25 cellular contexts compared by ENCODE assay signal in the genomic region with DNA sequence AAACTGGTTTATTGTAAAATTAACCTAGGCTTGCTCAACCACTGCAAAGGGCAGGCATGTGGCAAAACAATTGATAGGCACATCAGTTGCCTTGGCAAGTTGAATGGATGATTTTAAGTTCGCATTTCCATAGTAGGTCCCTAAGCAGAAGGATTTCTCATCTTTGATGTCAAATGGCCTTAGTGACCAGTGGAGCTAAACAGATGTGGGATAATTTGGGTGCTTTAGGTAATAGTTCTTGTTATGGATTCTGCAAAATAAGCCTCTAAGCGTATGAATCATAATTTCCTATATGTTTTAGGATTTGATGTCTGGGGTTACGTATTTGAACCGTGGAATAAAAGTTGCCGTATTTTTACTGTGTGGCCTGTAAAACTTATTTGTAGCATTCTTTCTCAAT.
DNase-seq lines count a peak whose midpoint lies in the region; ATAC-seq, FAIRE-seq and TF ChIP-seq lines count a peak whose summit lies in the region.
"Had no signal": no experiment of that assay in that cellular context is flagged by ENCODE, and none has a peak within 500 bp of the region (broad histone marks: within the 10 kb centered on the region; RNA-seq: fewer than 3 reads in every experiment).

No MANE protein-coding gene starts in this region.

- H3K9me3 ChIP-seq in liver (ENCODE audit: control insufficient read depth in 4 of 4, low read length in 3 of 4) (no peaks in the 10 kb centered on the region), HepG2 (ENCODE audit: low read length) (no peaks in the 10 kb centered on the region), endothelial cell of umbilical vein (replicated peaks; ENCODE audit: control insufficient read depth, insufficient read depth, low read length) (no peaks in the 10 kb centered on the region), osteoblast (ENCODE audit: low read depth, low read length) (no peaks in the 10 kb centered on the region), vagina (no peaks in the 10 kb centered on the region)
- H3K9me3 ChIP-seq: body of pancreas, SJSA1 had no signal

- H3K56ac ChIP-seq in mesendoderm (ENCODE audit: low read length), result no peak overlapping the region

- no peak overlapping the region for H4K5ac ChIP-seq in mesendoderm (ENCODE audit: low read length)

- H2AFZ ChIP-seq in HepG2 (ENCODE audit: low read length) (no peak overlapping the region), endothelial cell of umbilical vein (ENCODE audit: low read depth, low read length) (no peak overlapping the region), osteoblast (ENCODE audit: low read length) (no peak overlapping the region)

- no peak overlapping the region for H2BK15ac ChIP-seq in mesendoderm (replicated peaks; ENCODE audit: low read depth)

- H3K4ac ChIP-seq in mesendoderm (ENCODE audit: low read depth, low read length), result no peak overlapping the region

- no peak for TF ChIP-seq EP300 in HepG2 (IDR thresholded peaks at IDR 0.05; ENCODE audit: low read depth in 2 of 2, low read length in 2 of 2)
- TF ChIP-seq EP300 in HepG2 (CRISPR knock-in tag; IDR thresholded peaks at IDR 0.05; ENCODE audit: borderline replicate concordance), result no peak

- WGBS in liver, result 91% methylated on average over 5 of the region's 5 CpGs
- 95% methylated on average over 5 of the region's 5 CpGs for WGBS in HepG2 (ENCODE audit: low lambda C conversion rate)
- no CpG with 5 or more reads among the region's 5 CpGs for WGBS in mesendoderm (ENCODE audit: extremely low coverage, insufficient coverage, low lambda C conversion rate)

- TF ChIP-seq RAD21 in liver (IDR thresholded peaks at IDR 0.05), result no peak
- TF ChIP-seq RAD21 in HepG2 (CRISPR knock-in tag; IDR thresholded peaks at IDR 0.05), result no peak

- POLR2A ChIA-PET in HepG2 (lab: Yijun Ruan, JAX) (interaction anchor here (2.9 kb wide), 1 partner anchor 10 kb away, joined by 7 read pairs; no protein-coding TSS in a partner anchor), endothelial cell of umbilical vein (lab: Charles Lee) (interaction anchor here (0.7 to 3.6 kb wide), 3 partner anchors 9 to 185 kb away, joined by 3 to 45 read pairs (median 5); no protein-coding TSS in a partner anchor)

- no peak for DNase-seq in HepG2 (ENCODE audit: low spot score)
- DNase-seq in endothelial cell of umbilical vein (ENCODE audit: low read depth, low spot score), result peak; percentile 84
- no peak for DNase-seq in osteoblast (ENCODE audit: insufficient read length, low spot score, missing footprints)
- DNase-seq in vagina (ENCODE audit: extremely low spot score in 2 of 2), result no peak
- no peak for DNase-seq in mesendoderm
- DNase-seq in NCI-H187 (lab: John Stamatoyannopoulos, UW), result no peak
- DNase-seq: activated CD4-positive, alpha-beta T cell treated with anti-CD3 and anti-CD28 coated beads, Interleukin-2, amount 50 U/mL, for 4 hours; activated naive CD4-positive, alpha-beta T cell treated with Interleukin-2 at 50 U/mL for 16 hours; body of pancreas; erythroblast; GF-D8; glutamatergic neuron; H9; immature natural killer cell; NCI-H1417 treated with DMSO at 0.1 percent for 48 hours; NCI-H748 treated with DMSO at 0.1 percent for 48 hours; posterior cingulate gyrus; small intestine; stimulated activated CD4-positive, alpha-beta T cell treated with anti-CD3 and anti-CD28 coated beads, Interleukin-4, amount 100 ng/mL, for 1 hour; substantia nigra; WERI-Rb-1 had no signal

- no peak overlapping the region for H2AK5ac ChIP-seq in mesendoderm (ENCODE audit: low read length)

- H3K4me3 ChIP-seq in liver (ENCODE audit: low read depth in 1 of 3, low read length in 3 of 3), result no peak overlapping the region
- H3K4me3 ChIP-seq in HepG2 (replicated peaks in 1 of 3; ENCODE audit: insufficient read depth in 1 of 3, low read depth in 2 of 3, low read length in 3 of 3), result no peak overlapping the region
- peak overlapping the region in 1 of 3 experiments; percentile 23 for H3K4me3 ChIP-seq in endothelial cell of umbilical vein (replicated peaks in 1 of 3; ENCODE audit: insufficient read depth in 1 of 3, low read depth in 1 of 3, low read length in 3 of 3)
- no peak overlapping the region for H3K4me3 ChIP-seq in osteoblast (ENCODE audit: insufficient read depth, low read length)
- H3K4me3 ChIP-seq in vagina, result no peak overlapping the region
- no peak overlapping the region for H3K4me3 ChIP-seq in mesendoderm (ENCODE audit: low read length)
- H3K4me3 ChIP-seq: body of pancreas, GM12878, SJSA1 had no signal

- H3K79me2 ChIP-seq in HepG2 (ENCODE audit: insufficient read depth, low read length) (peaks cover 6% of the 10 kb centered on the region), endothelial cell of umbilical vein (ENCODE audit: control insufficient read depth, insufficient read depth, low read length) (peaks cover 68% of the 10 kb centered on the region), osteoblast (ENCODE audit: insufficient read depth, low read length) (peaks cover 43% of the 10 kb centered on the region), mesendoderm (ENCODE audit: control insufficient read depth, insufficient read depth, low read length) (no peaks in the 10 kb centered on the region)

- CTCF ChIA-PET in HepG2 (lab: Yijun Ruan, JAX; ENCODE audit: low intra/inter-chr PET ratio, low total read pairs) (no interaction called here), endothelial cell of umbilical vein (lab: Charles Lee) (interaction anchor here (0.8 to 2.2 kb wide), 10 partner anchors 9 to 199 kb away, joined by 3 to 17 read pairs (median 4); no protein-coding TSS in a partner anchor)

- intact Hi-C loops in HepG2 (cut with micrococcal nuclease; ENCODE audit: unreplicated experiment), result no loop called here
- intact Hi-C loops in endothelial cell of umbilical vein (cut with micrococcal nuclease), result no loop called here
- intact Hi-C loops in vagina (cut with DNase I), result no loop called here

- BruUV-seq in HepG2 (replicated peaks; lab: Mats Ljungman, UMichigan) (no TSS peak), endothelial cell of umbilical vein (replicated peaks; lab: Mats Ljungman, UMichigan) (no TSS peak)

- no peak overlapping the region for H3K23ac ChIP-seq in mesendoderm (ENCODE audit: low read length)

- FAIRE-seq in HepG2 (lab: Jason Lieb, UNC) (no peak), endothelial cell of umbilical vein (lab: Jason Lieb, UNC) (no peak)
- FAIRE-seq: GM12878, small intestine had no signal

- H3K4me2 ChIP-seq in HepG2 (ENCODE audit: low read depth, low read length) (no peak overlapping the region), endothelial cell of umbilical vein (ENCODE audit: insufficient read depth, low read length) (peak overlapping the region; percentile 99), osteoblast (ENCODE audit: insufficient read depth, low read length) (peak overlapping the region; percentile 7), mesendoderm (ENCODE audit: low read length) (no peak overlapping the region)

- TF ChIP-seq CTCF in liver (IDR thresholded peaks at IDR 0.05; ENCODE audit: low read depth, low read length, missing input control) (no peak), HepG2 (CRISPR knock-in tag; IDR thresholded peaks at IDR 0.05) (no peak), endothelial cell of umbilical vein (IDR thresholded peaks at IDR 0.05; ENCODE audit: extremely low read depth in 1 of 2, insufficient read depth in 1 of 2, low read depth in 1 of 2, low read length in 2 of 2) (no peak), osteoblast (IDR thresholded peaks at IDR 0.05; ENCODE audit: extremely low read depth, low read depth, low read length) (no peak), vagina (IDR thresholded peaks at IDR 0.05) (no peak)

- ATAC-seq in HepG2 (no peak), GM21717 (IDR thresholded peaks at IDR 0.05; ENCODE audit: unreplicated experiment) (no peak)
- ATAC-seq: GM12878 had no signal

- H3K9me1 ChIP-seq in endothelial cell of umbilical vein (replicated peaks; ENCODE audit: control insufficient read depth, extremely low read depth, insufficient read depth, low read length), result no peaks in the 10 kb centered on the region

- no peak overlapping the region for H2BK120ac ChIP-seq in mesendoderm (ENCODE audit: low read depth, low read length)

- H2BK5ac ChIP-seq in mesendoderm (ENCODE audit: low read length), result no peak overlapping the region

- H3K36me3 ChIP-seq in liver (ENCODE audit: control insufficient read depth in 4 of 4, insufficient read depth in 3 of 4, low read depth in 1 of 4, low read length in 3 of 4), result no peaks in the 10 kb centered on the region
- no peaks in the 10 kb centered on the region for H3K36me3 ChIP-seq in HepG2 (replicated peaks in 1 of 2; ENCODE audit: control insufficient read depth in 1 of 2, insufficient read depth in 2 of 2, low read length in 2 of 2)
- peaks cover 0 to 1% of the 10 kb centered on the region in 2 experiments for H3K36me3 ChIP-seq in endothelial cell of umbilical vein (ENCODE audit: control insufficient read depth in 2 of 2, extremely low read depth in 1 of 2, insufficient read depth in 2 of 2, low read length in 2 of 2)
- H3K36me3 ChIP-seq in osteoblast (ENCODE audit: insufficient read depth, low read length), result no peaks in the 10 kb centered on the region
- H3K36me3 ChIP-seq in vagina, result no peaks in the 10 kb centered on the region
- H3K36me3 ChIP-seq in mesendoderm (ENCODE audit: control insufficient read depth, insufficient read depth, low read length), result no peaks in the 10 kb centered on the region
- H3K36me3 ChIP-seq: SJSA1, WERI-Rb-1 had no signal

- no peak overlapping the region for H4K8ac ChIP-seq in mesendoderm (ENCODE audit: low read depth, low read length)

- peak overlapping the region; percentile 67 to 71 for H3K27ac ChIP-seq in liver (ENCODE audit: low read depth in 1 of 2, low read length in 2 of 2)
- H3K27ac ChIP-seq in HepG2 (ENCODE audit: extremely low read length, insufficient read depth, low read length), result no peak overlapping the region
- peak overlapping the region; percentile 96 for H3K27ac ChIP-seq in endothelial cell of umbilical vein (ENCODE audit: insufficient read depth, low read depth, low read length)
- H3K27ac ChIP-seq in osteoblast (ENCODE audit: low read depth, low read length), result no peak overlapping the region
- H3K27ac ChIP-seq in vagina, result peak overlapping the region; percentile 72
- no peak overlapping the region for H3K27ac ChIP-seq in mesendoderm (ENCODE audit: low read depth, low read length)
- H3K27ac ChIP-seq: SJSA1, WERI-Rb-1 had no signal

- H3K18ac ChIP-seq in mesendoderm (ENCODE audit: low read length), result no peak overlapping the region

- H3K27me3 ChIP-seq in liver (ENCODE audit: control insufficient read depth in 4 of 4, insufficient read depth in 4 of 4, low read length in 3 of 4) (no peaks in the 10 kb centered on the region), HepG2 (ENCODE audit: control insufficient read depth in 1 of 2, insufficient read depth in 2 of 2, low read length in 2 of 2) (no peaks in the 10 kb centered on the region), endothelial cell of umbilical vein (ENCODE audit: control insufficient read depth in 2 of 2, insufficient read depth in 2 of 2, low read length in 2 of 2) (no peaks in the 10 kb centered on the region), osteoblast (ENCODE audit: insufficient read depth, low read length) (no peaks in the 10 kb centered on the region), vagina (no peaks in the 10 kb centered on the region), mesendoderm (ENCODE audit: insufficient read depth, low read length, poor library complexity) (no peaks in the 10 kb centered on the region)
- H3K27me3 ChIP-seq: body of pancreas, SJSA1 had no signal

- dilution Hi-C loops in endothelial cell of umbilical vein (cut with MboI; ENCODE audit: extremely low pct_ligation_motif_present, low sequenced_read_pairs), result no loop called here

- H3K79me1 ChIP-seq in mesendoderm (ENCODE audit: low read length), result no peaks in the 10 kb centered on the region

- in situ Hi-C loops in HepG2 (cut with HindIII; ENCODE audit: extremely low pct_ligation_motif_present, low pct_unique_long_range_greater_than_20kb), result no loop called here

- peaks cover 9 to 50% (median 32%) of the 10 kb centered on the region in 4 donors for H3K4me1 ChIP-seq in liver (ENCODE audit: control insufficient read depth in 4 of 4, insufficient read depth in 4 of 4, low read length in 3 of 4)
- peaks cover 34% of the 10 kb centered on the region for H3K4me1 ChIP-seq in HepG2 (ENCODE audit: insufficient read depth, low read length)
- H3K4me1 ChIP-seq in endothelial cell of umbilical vein (ENCODE audit: control insufficient read depth, extremely low read depth, insufficient read depth, low read length), result peaks cover 80% of the 10 kb centered on the region
- peaks cover 53% of the 10 kb centered on the region for H3K4me1 ChIP-seq in osteoblast (ENCODE audit: insufficient read depth, low read length)
- H3K4me1 ChIP-seq in vagina, result peaks cover 45% of the 10 kb centered on the region
- H3K4me1 ChIP-seq in mesendoderm (ENCODE audit: control insufficient read depth, low read depth, low read length), result no peaks in the 10 kb centered on the region

- H4K20me1 ChIP-seq in HepG2 (ENCODE audit: insufficient read depth, low read length) (no peaks in the 10 kb centered on the region), endothelial cell of umbilical vein (replicated peaks; ENCODE audit: control insufficient read depth, extremely low read depth, insufficient read depth, low read length) (peaks cover 2% of the 10 kb centered on the region), osteoblast (ENCODE audit: insufficient read depth, low read length) (no peaks in the 10 kb centered on the region)

- no peak for TF ChIP-seq POLR2A in HepG2 (IDR thresholded peaks at IDR 0.05; ENCODE audit: insufficient read depth in 1 of 2, low read depth in 2 of 2, low read length in 2 of 2)
- TF ChIP-seq POLR2A in endothelial cell of umbilical vein (IDR thresholded peaks at IDR 0.05; ENCODE audit: low read depth, low read length), result no peak
- no peak for TF ChIP-seq POLR2A in vagina (IDR thresholded peaks at IDR 0.05)

- H3K9ac ChIP-seq in liver (ENCODE audit: low read depth in 1 of 2, low read length in 2 of 2), result no peak overlapping the region
- no peak overlapping the region for H3K9ac ChIP-seq in HepG2 (ENCODE audit: insufficient read depth, low read depth, low read length)
- peak overlapping the region; percentile 99 for H3K9ac ChIP-seq in endothelial cell of umbilical vein (replicated peaks; ENCODE audit: extremely low read depth, insufficient read depth, low read length)
- no peak overlapping the region for H3K9ac ChIP-seq in mesendoderm (ENCODE audit: low read length)

Comparison
In these comparisons a context has a peak if more than half of its experiments do, and no peak if none do; other contexts are left out.
1. H3K27ac ChIP-seq: peak in liver (2 of 2), endothelial cell of umbilical vein (single experiment) and vagina (single experiment); none in HepG2 (single experiment), osteoblast (single experiment) and mesendoderm (single experiment).
2. H3K4me2 ChIP-seq: peak in endothelial cell of umbilical vein (single experiment) and osteoblast (single experiment); none in HepG2 (single experiment) and mesendoderm (single experiment).